In genomic region chr6:5260661-5261544, GRCh38 we compare ENCODE assay signal across 1 cellular context.
A peak's percentile ranks its signal among the peaks of the same experiment; 100 is the strongest.
TF ChIP-seq lines count a peak whose summit lies in the region.

Gene FARS2 (plus strand): TSS chr6:5261513.
Gene LYRM4 (minus strand): TSS chr6:5260950. CDS start chr6:5260733, 217 bp downstream.

TF ChIP-seq in GM12878, 131 proteins besides CTCF, POLR2A, EP300 and RAD21 (continued from another document and continues in another):
- TF ChIP-seq, protein P1, sequence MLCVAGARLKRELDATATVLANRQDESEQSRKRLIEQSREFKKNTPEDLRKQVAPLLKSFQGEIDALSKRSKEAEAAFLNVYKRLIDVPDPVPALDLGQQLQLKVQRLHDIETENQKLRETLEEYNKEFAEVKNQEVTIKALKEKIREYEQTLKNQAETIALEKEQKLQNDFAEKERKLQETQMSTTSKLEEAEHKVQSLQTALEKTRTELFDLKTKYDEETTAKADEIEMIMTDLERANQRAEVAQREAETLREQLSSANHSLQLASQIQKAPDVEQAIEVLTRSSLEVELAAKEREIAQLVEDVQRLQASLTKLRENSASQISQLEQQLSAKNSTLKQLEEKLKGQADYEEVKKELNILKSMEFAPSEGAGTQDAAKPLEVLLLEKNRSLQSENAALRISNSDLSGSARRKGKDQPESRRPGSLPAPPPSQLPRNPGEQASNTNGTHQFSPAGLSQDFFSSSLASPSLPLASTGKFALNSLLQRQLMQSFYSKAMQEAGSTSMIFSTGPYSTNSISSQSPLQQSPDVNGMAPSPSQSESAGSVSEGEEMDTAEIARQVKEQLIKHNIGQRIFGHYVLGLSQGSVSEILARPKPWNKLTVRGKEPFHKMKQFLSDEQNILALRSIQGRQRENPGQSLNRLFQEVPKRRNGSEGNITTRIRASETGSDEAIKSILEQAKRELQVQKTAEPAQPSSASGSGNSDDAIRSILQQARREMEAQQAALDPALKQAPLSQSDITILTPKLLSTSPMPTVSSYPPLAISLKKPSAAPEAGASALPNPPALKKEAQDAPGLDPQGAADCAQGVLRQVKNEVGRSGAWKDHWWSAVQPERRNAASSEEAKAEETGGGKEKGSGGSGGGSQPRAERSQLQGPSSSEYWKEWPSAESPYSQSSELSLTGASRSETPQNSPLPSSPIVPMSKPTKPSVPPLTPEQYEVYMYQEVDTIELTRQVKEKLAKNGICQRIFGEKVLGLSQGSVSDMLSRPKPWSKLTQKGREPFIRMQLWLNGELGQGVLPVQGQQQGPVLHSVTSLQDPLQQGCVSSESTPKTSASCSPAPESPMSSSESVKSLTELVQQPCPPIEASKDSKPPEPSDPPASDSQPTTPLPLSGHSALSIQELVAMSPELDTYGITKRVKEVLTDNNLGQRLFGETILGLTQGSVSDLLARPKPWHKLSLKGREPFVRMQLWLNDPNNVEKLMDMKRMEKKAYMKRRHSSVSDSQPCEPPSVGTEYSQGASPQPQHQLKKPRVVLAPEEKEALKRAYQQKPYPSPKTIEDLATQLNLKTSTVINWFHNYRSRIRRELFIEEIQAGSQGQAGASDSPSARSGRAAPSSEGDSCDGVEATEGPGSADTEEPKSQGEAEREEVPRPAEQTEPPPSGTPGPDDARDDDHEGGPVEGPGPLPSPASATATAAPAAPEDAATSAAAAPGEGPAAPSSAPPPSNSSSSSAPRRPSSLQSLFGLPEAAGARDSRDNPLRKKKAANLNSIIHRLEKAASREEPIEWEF (IDR thresholded peaks at IDR 0.05; ENCODE audit: insufficient replicate concordance, low read depth, low read length), result no peak
- TF ChIP-seq BRCA1 (IDR thresholded peaks at IDR 0.05; ENCODE audit: low read depth, low read length), result no peak
- peak; percentile 90 for TF ChIP-seq IKZF1 (conservative IDR thresholded peaks at IDR 0.05)
- no peak for TF ChIP-seq CEBPB (IDR thresholded peaks at IDR 0.05; ENCODE audit: borderline replicate concordance in 1 of 2, low read depth in 2 of 2, low read length in 2 of 2)
- TF ChIP-seq TAF1 (IDR thresholded peaks at IDR 0.05; ENCODE audit: borderline replicate concordance, low read depth, low read length), result peak; percentile 72; the same call in 1 of the 2 replicates
- TF ChIP-seq IRF4 (IDR thresholded peaks at IDR 0.05; ENCODE audit: low read depth, low read length), result peak; percentile 23; the same call in 1 of the 2 replicates
- peak in 1 of 2 experiments; percentile 94; a peak in 2 of 3 replicates for TF ChIP-seq EGR1 (IDR thresholded peaks at IDR 0.05; ENCODE audit: borderline replicate concordance in 1 of 2, low read depth in 2 of 2, low read length in 2 of 2)
- peak; percentile 99 for TF ChIP-seq MYB (IDR thresholded peaks at IDR 0.05; ENCODE audit: borderline replicate concordance, low read depth, low read length)
- TF ChIP-seq SP1 (IDR thresholded peaks at IDR 0.05; ENCODE audit: low read depth, low read length), result peak; percentile 62
- no peak for TF ChIP-seq SPI1 (IDR thresholded peaks at IDR 0.05; ENCODE audit: borderline replicate concordance, insufficient read depth, low read depth, low read length)
- TF ChIP-seq RELB (IDR thresholded peaks at IDR 0.05; ENCODE audit: low read depth), result no peak; the same call in 1 of the 2 replicates
- TF ChIP-seq RUNX3 (IDR thresholded peaks at IDR 0.05; ENCODE audit: low read length), result peak; percentile 89
- TF ChIP-seq RELA (IDR thresholded peaks at IDR 0.05; ENCODE audit: borderline replicate concordance, partially characterized antibody), result peak; percentile 81
- peak; percentile 96; the same call in 1 of the 2 replicates for TF ChIP-seq WRNIP1 (IDR thresholded peaks at IDR 0.05; ENCODE audit: borderline replicate concordance, low read depth, low read length)
- TF ChIP-seq NFXL1 (IDR thresholded peaks at IDR 0.05; ENCODE audit: borderline replicate concordance), result no peak
- TF ChIP-seq PBX3 (IDR thresholded peaks at IDR 0.05; ENCODE audit: insufficient replicate concordance, low read depth, low read length), result no peak
- TF ChIP-seq CBX5 (IDR thresholded peaks at IDR 0.05; ENCODE audit: low read depth), result no peak
- TF ChIP-seq, protein P2, sequence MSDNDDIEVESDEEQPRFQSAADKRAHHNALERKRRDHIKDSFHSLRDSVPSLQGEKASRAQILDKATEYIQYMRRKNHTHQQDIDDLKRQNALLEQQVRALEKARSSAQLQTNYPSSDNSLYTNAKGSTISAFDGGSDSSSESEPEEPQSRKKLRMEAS (IDR thresholded peaks at IDR 0.05; ENCODE audit: low read depth, low read length), result peak; percentile 91
- TF ChIP-seq DPF2 (IDR thresholded peaks at IDR 0.05), result peak; percentile 37; the same call in 1 of the 2 replicates
- TF ChIP-seq ZNF274 (IDR thresholded peaks at IDR 0.05; ENCODE audit: insufficient read depth, insufficient read length), result no peak
- TF ChIP-seq CREM (IDR thresholded peaks at IDR 0.05; ENCODE audit: low read depth), result peak; percentile 30
- TF ChIP-seq HCFC1 (IDR thresholded peaks at IDR 0.05; ENCODE audit: low read length), result peak; percentile 83
- no peak; the same call in 1 of the 2 replicates for TF ChIP-seq SMC3 (IDR thresholded peaks at IDR 0.05; ENCODE audit: borderline replicate concordance, low read length)
- TF ChIP-seq RB1 (IDR thresholded peaks at IDR 0.05; ENCODE audit: borderline replicate concordance), result peak; percentile 98; the same call in 1 of the 2 replicates
- no peak for TF ChIP-seq MTA2 (IDR thresholded peaks at IDR 0.05; ENCODE audit: low read depth)
- TF ChIP-seq JUNB (IDR thresholded peaks at IDR 0.05), result no peak
- peak; percentile 45 for TF ChIP-seq SIX5 (IDR thresholded peaks at IDR 0.05; ENCODE audit: low read depth, low read length, severe bottlenecking)
- TF ChIP-seq ZBTB33 (IDR thresholded peaks at IDR 0.05), result peak; percentile 95
- no peak for TF ChIP-seq SUZ12 (IDR thresholded peaks at IDR 0.05; ENCODE audit: unreplicated experiment)
- TF ChIP-seq NR2C1 (IDR thresholded peaks at IDR 0.05), result peak; percentile 65
- no peak for TF ChIP-seq ZNF24 (IDR thresholded peaks at IDR 0.05)
- no peak for TF ChIP-seq HDAC6 (IDR thresholded peaks at IDR 0.05; ENCODE audit: unreplicated experiment)
- no peak for TF ChIP-seq JUND (IDR thresholded peaks at IDR 0.05; ENCODE audit: low read depth, low read length)
- no peak; the same call in 1 of the 2 replicates for TF ChIP-seq FOXM1 (IDR thresholded peaks at IDR 0.05; ENCODE audit: low read depth, low read length)
- no peak for TF ChIP-seq PAX5 (IDR thresholded peaks at IDR 0.05; ENCODE audit: borderline replicate concordance, low read depth, low read length)
- TF ChIP-seq PML (IDR thresholded peaks at IDR 0.05; ENCODE audit: low read length), result no peak; the same call in 1 of the 2 replicates
- no peak for TF ChIP-seq BCL3 (IDR thresholded peaks at IDR 0.05; ENCODE audit: borderline replicate concordance, insufficient read depth, low read depth, low read length, poor library complexity, severe bottlenecking)
- TF ChIP-seq, protein P3, sequence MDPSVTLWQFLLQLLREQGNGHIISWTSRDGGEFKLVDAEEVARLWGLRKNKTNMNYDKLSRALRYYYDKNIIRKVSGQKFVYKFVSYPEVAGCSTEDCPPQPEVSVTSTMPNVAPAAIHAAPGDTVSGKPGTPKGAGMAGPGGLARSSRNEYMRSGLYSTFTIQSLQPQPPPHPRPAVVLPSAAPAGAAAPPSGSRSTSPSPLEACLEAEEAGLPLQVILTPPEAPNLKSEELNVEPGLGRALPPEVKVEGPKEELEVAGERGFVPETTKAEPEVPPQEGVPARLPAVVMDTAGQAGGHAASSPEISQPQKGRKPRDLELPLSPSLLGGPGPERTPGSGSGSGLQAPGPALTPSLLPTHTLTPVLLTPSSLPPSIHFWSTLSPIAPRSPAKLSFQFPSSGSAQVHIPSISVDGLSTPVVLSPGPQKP (IDR thresholded peaks at IDR 0.05; ENCODE audit: low read depth, low read length), result no peak
- peak; percentile 98 for TF ChIP-seq IRF5 (IDR thresholded peaks at IDR 0.05; ENCODE audit: borderline replicate concordance)
- no peak for TF ChIP-seq MTA3 (IDR thresholded peaks at IDR 0.05; ENCODE audit: borderline replicate concordance, low read length)
- TF ChIP-seq BHLHE40 (IDR thresholded peaks at IDR 0.05; ENCODE audit: borderline replicate concordance in 1 of 2, low read depth in 2 of 2, low read length in 1 of 2), result peak in 1 of 2 experiments; percentile 84; a peak in 2 of 4 replicates
- TF ChIP-seq, protein P4, sequence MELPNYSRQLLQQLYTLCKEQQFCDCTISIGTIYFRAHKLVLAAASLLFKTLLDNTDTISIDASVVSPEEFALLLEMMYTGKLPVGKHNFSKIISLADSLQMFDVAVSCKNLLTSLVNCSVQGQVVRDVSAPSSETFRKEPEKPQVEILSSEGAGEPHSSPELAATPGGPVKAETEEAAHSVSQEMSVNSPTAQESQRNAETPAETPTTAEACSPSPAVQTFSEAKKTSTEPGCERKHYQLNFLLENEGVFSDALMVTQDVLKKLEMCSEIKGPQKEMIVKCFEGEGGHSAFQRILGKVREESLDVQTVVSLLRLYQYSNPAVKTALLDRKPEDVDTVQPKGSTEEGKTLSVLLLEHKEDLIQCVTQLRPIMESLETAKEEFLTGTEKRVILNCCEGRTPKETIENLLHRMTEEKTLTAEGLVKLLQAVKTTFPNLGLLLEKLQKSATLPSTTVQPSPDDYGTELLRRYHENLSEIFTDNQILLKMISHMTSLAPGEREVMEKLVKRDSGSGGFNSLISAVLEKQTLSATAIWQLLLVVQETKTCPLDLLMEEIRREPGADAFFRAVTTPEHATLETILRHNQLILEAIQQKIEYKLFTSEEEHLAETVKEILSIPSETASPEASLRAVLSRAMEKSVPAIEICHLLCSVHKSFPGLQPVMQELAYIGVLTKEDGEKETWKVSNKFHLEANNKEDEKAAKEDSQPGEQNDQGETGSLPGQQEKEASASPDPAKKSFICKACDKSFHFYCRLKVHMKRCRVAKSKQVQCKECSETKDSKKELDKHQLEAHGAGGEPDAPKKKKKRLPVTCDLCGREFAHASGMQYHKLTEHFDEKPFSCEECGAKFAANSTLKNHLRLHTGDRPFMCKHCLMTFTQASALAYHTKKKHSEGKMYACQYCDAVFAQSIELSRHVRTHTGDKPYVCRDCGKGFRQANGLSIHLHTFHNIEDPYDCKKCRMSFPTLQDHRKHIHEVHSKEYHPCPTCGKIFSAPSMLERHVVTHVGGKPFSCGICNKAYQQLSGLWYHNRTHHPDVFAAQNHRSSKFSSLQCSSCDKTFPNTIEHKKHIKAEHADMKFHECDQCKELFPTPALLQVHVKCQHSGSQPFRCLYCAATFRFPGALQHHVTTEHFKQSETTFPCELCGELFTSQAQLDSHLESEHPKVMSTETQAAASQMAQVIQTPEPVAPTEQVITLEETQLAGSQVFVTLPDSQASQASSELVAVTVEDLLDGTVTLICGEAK (IDR thresholded peaks at IDR 0.05; ENCODE audit: borderline replicate concordance), result no peak
- peak; percentile 91 for TF ChIP-seq NBN (IDR thresholded peaks at IDR 0.05)
- 0 out of 4 replicates have a peak, but pooled peaks of 1 of the 2 experiments have one; percentile 7 for TF ChIP-seq IKZF2 (IDR thresholded peaks at IDR 0.05)
